22 cellular contexts compared by ENCODE assay signal in the genomic region with DNA sequence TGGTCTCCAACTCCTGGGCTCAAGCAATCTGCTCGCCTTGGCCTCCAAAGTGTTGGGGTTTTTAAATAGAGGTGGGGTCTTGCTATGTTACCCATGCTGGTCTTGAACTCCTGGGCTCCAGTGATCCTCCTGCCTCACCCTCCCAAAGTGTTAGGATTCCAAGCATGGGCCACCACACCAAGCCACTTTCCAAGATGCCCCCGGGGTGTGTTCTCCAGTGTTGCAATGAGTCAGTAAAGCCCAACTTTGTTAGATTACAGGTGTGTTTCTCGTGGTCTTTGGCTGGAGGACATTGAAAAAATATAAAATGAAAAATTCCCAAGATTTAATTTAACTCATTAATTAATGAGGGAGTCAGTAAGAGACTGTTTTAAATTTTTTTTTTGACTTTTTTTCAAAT. TPM values are rescaled to one million over a fixed set of nuclear protein-coding genes. Genes with fewer than 3 reads are reported as not detected.
"Had no signal": no experiment of that assay in that cellular context is flagged by ENCODE, and none has a peak within 500 bp of the region (broad histone marks: within the 10 kb centered on the region; RNA-seq: fewer than 3 reads in every experiment).

No MANE protein-coding gene starts in this region.

- ATAC-seq: activated CD8-positive, alpha-beta memory T cell treated with anti-CD3 and anti-CD28 coated beads, Interleukin-2, amount 10 ng/mL, durations not matched to agents 7 days and 5 days; esophagus mucosa; left lung; stimulated activated memory B cell treated with anti-CD40 and anti-IgM and Interleukin-4, amounts not matched to agents 10 μg/mL and 1 μg/mL and 100 μg/mL, for 72 hours had no signal

- H3K9ac ChIP-seq: SK-N-SH had no signal

- H3K27ac Mint-ChIP-seq: activated CD4-positive, alpha-beta memory T cell treated with anti-CD3 and anti-CD28 coated beads for 36 hours; activated CD8-positive, alpha-beta memory T cell treated with anti-CD3 and anti-CD28 coated beads, Interleukin-2, amount 10 ng/mL, durations not matched to agents 7 days and 5 days; activated naive CD8-positive, alpha-beta T cell; brain; dendritic cell treated with granulocyte-macrophage colony-stimulating factor and Interleukin-4, amounts not matched to agents 40 ng/mL and 50 ng/mL, for 4 days; nephron; stimulated activated memory B cell treated with anti-CD40 and anti-IgM and Interleukin-4, amounts not matched to agents 10 μg/mL and 1 μg/mL and 100 μg/mL, for 72 hours had no signal

- H3K4me2 ChIP-seq: hepatocyte, SK-N-SH had no signal

- H3K27me3 ChIP-seq: hepatocyte, left lung, tibial artery had no signal

- H3K4me3 Mint-ChIP-seq: activated CD4-positive, alpha-beta memory T cell treated with anti-CD3 and anti-CD28 coated beads for 36 hours; activated CD8-positive, alpha-beta memory T cell treated with anti-CD3 and anti-CD28 coated beads, Interleukin-2, amount 10 ng/mL, durations not matched to agents 7 days and 5 days; activated naive CD8-positive, alpha-beta T cell; brain; dendritic cell treated with granulocyte-macrophage colony-stimulating factor and Interleukin-4, amounts not matched to agents 40 ng/mL and 50 ng/mL, for 4 days; nephron; stimulated activated memory B cell treated with anti-CD40 and anti-IgM and Interleukin-4, amounts not matched to agents 10 μg/mL and 1 μg/mL and 100 μg/mL, for 72 hours had no signal

- H3K27ac ChIP-seq: hepatocyte, left lung, tibial artery had no signal

- H3K9me2 ChIP-seq: SK-N-SH had no signal

- FAIRE-seq: keratinocyte had no signal

- H3K79me2 ChIP-seq: hepatocyte had no signal

- DNase-seq: activated CD4-positive, alpha-beta memory T cell treated with anti-CD3 and anti-CD28 coated beads for 36 hours; activated CD8-positive, alpha-beta memory T cell treated with anti-CD3 and anti-CD28 coated beads, Interleukin-2, amount 10 ng/mL, durations not matched to agents 7 days and 5 days; activated T-cell treated with anti-CD3 and anti-CD28 coated beads, Interleukin-2, amount 50 U/mL, for 1 hour; amygdala; cerebellar nuclear complex; effector memory CD4-positive, alpha-beta T cell; left lung; mesenchymal stem cell; nucleus accumbens; SK-N-SH; T-helper 1 cell; T1000; tibial artery had no signal

- H3K36me3 Mint-ChIP-seq: activated naive CD8-positive, alpha-beta T cell had no signal

- H3K9me3 ChIP-seq: left lung, SK-N-SH, tibial artery had no signal

- H3K9me3 Mint-ChIP-seq: activated CD4-positive, alpha-beta memory T cell treated with anti-CD3 and anti-CD28 coated beads for 36 hours; brain; dendritic cell treated with granulocyte-macrophage colony-stimulating factor and Interleukin-4, amounts not matched to agents 40 ng/mL and 50 ng/mL, for 4 days; nephron; stimulated activated memory B cell treated with anti-CD40 and anti-IgM and Interleukin-4, amounts not matched to agents 10 μg/mL and 1 μg/mL and 100 μg/mL, for 72 hours had no signal

- H2AFZ ChIP-seq: hepatocyte had no signal

- H3K4me3 ChIP-seq: hepatocyte, left lung, tibial artery had no signal

- H3K27me3 Mint-ChIP-seq: activated CD4-positive, alpha-beta memory T cell treated with anti-CD3 and anti-CD28 coated beads for 36 hours; activated CD8-positive, alpha-beta memory T cell treated with anti-CD3 and anti-CD28 coated beads, Interleukin-2, amount 10 ng/mL, durations not matched to agents 7 days and 5 days; activated naive CD8-positive, alpha-beta T cell; brain; dendritic cell treated with granulocyte-macrophage colony-stimulating factor and Interleukin-4, amounts not matched to agents 40 ng/mL and 50 ng/mL, for 4 days; stimulated activated memory B cell treated with anti-CD40 and anti-IgM and Interleukin-4, amounts not matched to agents 10 μg/mL and 1 μg/mL and 100 μg/mL, for 72 hours had no signal

RNA-seq across cellular contexts. Expression of a gene that starts 29.2 kb away (rescaled TPM):
- total RNA-seq: activated CD4-positive, alpha-beta memory T cell treated with anti-CD3 and anti-CD28 coated beads for 36 hours; activated CD8-positive, alpha-beta memory T cell treated with anti-CD3 and anti-CD28 coated beads, Interleukin-2, amount 10 ng/mL, durations not matched to agents 7 days and 5 days; fibroblast of villous mesenchyme had no signal
